22 cellular contexts compared by ENCODE assay signal in the genomic region with DNA sequence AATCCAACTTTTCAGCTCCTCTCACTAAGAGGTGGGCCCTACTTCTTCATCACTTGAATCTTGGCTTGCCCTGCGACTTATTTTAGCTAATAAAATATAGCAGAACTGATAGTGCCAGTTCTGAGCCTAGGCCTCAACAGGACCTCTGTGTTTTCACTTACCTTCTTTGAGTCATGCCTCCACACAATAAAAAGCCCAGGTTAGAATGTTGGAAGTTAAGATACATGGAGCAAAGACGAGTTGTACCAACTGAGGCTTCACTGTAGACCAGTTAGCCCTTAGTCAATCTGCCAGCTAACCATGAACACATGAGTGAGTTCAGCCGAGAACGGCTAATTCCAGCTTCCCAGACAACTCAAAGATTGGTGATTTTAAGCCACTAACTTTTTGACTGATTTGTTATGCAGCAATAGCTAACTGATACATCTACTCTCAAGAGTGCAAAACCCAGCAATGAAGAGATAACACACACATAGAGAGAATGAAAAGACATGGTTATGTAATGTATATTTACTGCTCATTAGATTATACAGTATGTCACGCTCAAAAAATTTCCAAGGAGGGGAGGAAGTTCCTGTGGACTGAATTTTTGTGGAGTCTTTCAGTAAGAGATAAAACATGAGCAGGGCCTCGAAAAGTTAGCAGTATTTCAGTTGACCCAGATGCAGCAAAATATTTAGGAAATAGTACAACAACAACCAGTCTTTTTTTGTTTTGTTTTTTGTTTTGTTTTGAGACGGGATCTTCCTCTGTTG.
DNase-seq lines count a peak whose midpoint lies in the region; ATAC-seq, FAIRE-seq and TF ChIP-seq lines count a peak whose summit lies in the region.
"Had no signal": no experiment of that assay in that cellular context is flagged by ENCODE, and none has a peak within 500 bp of the region (broad histone marks: within the 10 kb centered on the region; RNA-seq: fewer than 3 reads in every experiment).

No MANE protein-coding gene starts in this region.

- peaks cover 44% of the 10 kb centered on the region for H3K4me1 ChIP-seq in BE2C
- no peaks in the 10 kb centered on the region; a peak in 2 of 7 replicates for H3K4me1 ChIP-seq in H1 (replicated peaks in 1 of 4; ENCODE audit: control insufficient read depth in 3 of 4, insufficient read depth in 4 of 4, low read length in 3 of 4)
- no peaks in the 10 kb centered on the region for H3K4me1 ChIP-seq in Karpas-422 (ENCODE audit: low read length)
- H3K4me1 ChIP-seq: A549 had no signal

- H3K79me2 ChIP-seq in H1 (ENCODE audit: control insufficient read depth in 1 of 2, insufficient read depth in 2 of 2, low read length in 2 of 2) (no peaks in the 10 kb centered on the region), Karpas-422 (ENCODE audit: low read length) (no peaks in the 10 kb centered on the region)

- no peak overlapping the region for H3K4me2 ChIP-seq in H1 (ENCODE audit: insufficient read depth in 1 of 2, low read depth in 2 of 2, low read length in 2 of 2)
- H3K4me2 ChIP-seq in Karpas-422 (ENCODE audit: low read depth, low read length, poor library complexity, severe bottlenecking) = no peak overlapping the region
- H3K4me2 ChIP-seq: A549, BLaER1 had no signal

- no peak for TF ChIP-seq CTCF in BE2C (IDR thresholded peaks at IDR 0.05; ENCODE audit: low read depth, low read length)
- TF ChIP-seq CTCF in H1 (IDR thresholded peaks at IDR 0.05; ENCODE audit: control extremely low read depth in 1 of 3, insufficient read depth in 1 of 3, low read depth in 1 of 3, low read length in 3 of 3) = no peak

- H3K56ac ChIP-seq in H1 (replicated peaks; ENCODE audit: insufficient read length, low read depth, low read length) = no peak overlapping the region

- CTCF ChIA-PET in H1 (lab: Charles Lee; ENCODE audit: partially characterized antibody) = interaction anchor here (1.0 kb wide), 1 partner anchor 182 kb away, joined by 3 read pairs; no protein-coding TSS in a partner anchor

- H4K8ac ChIP-seq in H1 (ENCODE audit: extremely low read depth, insufficient read depth, low read length) = no peak overlapping the region

- FAIRE-seq in H1 (lab: Jason Lieb, UNC) (no peak), HTR-8/SVneo (lab: Jason Lieb, UNC) (no peak)
- FAIRE-seq: A549, D721Med, GM12878 had no signal

- no peak overlapping the region for H2AK5ac ChIP-seq in H1 (ENCODE audit: low read depth, low read length)

- no peak for TF ChIP-seq RAD21 in H1 (IDR thresholded peaks at IDR 0.05 in 1 of 2, conservative IDR thresholded peaks at IDR 0.05 in 1 of 2; ENCODE audit: low read depth in 2 of 2, low read length in 2 of 2)

- no peaks in the 10 kb centered on the region for H3K9me2 ChIP-seq in Karpas-422 (replicated peaks; ENCODE audit: insufficient read depth, low read length)

- H4K91ac ChIP-seq in H1 (replicated peaks; ENCODE audit: insufficient read length, low read length) = no peak overlapping the region

- H3K9me3 ChIP-seq in BE2C = peaks cover 37% of the 10 kb centered on the region
- H3K9me3 ChIP-seq in H1 (ENCODE audit: insufficient read depth in 2 of 2, low read depth in 1 of 2, low read length in 1 of 2) = peaks cover 4 to 5% of the 10 kb centered on the region in 2 experiments; a peak in 3 of 4 replicates
- H3K9me3 ChIP-seq in Karpas-422 (ENCODE audit: low read length) = no peaks in the 10 kb centered on the region
- H3K9me3 ChIP-seq: Caco-2 had no signal

- no peaks in the 10 kb centered on the region for H3K27me3 ChIP-seq in BE2C
- H3K27me3 ChIP-seq in H1 (replicated peaks in 1 of 4; ENCODE audit: control insufficient read depth in 3 of 4, extremely low read depth in 1 of 4, insufficient read depth in 3 of 4, low read length in 3 of 4) = no peaks in the 10 kb centered on the region
- H3K27me3 ChIP-seq in Karpas-422 (ENCODE audit: low read length) = no peaks in the 10 kb centered on the region
- H3K27me3 ChIP-seq: BLaER1 had no signal

- no peak overlapping the region for H2BK15ac ChIP-seq in H1 (ENCODE audit: low read length)

- TF ChIP-seq POLR2A in H1 (IDR thresholded peaks at IDR 0.05; ENCODE audit: control extremely low read depth in 1 of 2, low read depth in 2 of 2, low read length in 2 of 2) = no peak

- H3K79me1 ChIP-seq in H1 (ENCODE audit: low read depth, low read length) = no peaks in the 10 kb centered on the region

- TF ChIP-seq EP300 in H1 (IDR thresholded peaks at IDR 0.05; ENCODE audit: borderline replicate concordance in 1 of 2, low read depth in 2 of 2, low read length in 2 of 2) = no peak

- H3K36me3 ChIP-seq in BE2C (no peaks in the 10 kb centered on the region), H1 (ENCODE audit: control insufficient read depth in 2 of 4, insufficient read depth in 4 of 4, low read length in 3 of 4) (no peaks in the 10 kb centered on the region), Karpas-422 (ENCODE audit: insufficient read depth, low read length) (no peaks in the 10 kb centered on the region)
- H3K36me3 ChIP-seq: BLaER1 had no signal

- H4K5ac ChIP-seq in H1 (ENCODE audit: insufficient read length, low read depth, low read length) = no peak overlapping the region

- 94% methylated on average over 7 of the region's 7 CpGs; no CpG with 5 or more reads in 1 of the 2 experiments for WGBS in H1 (ENCODE audit: extremely low coverage in 1 of 2, insufficient coverage in 1 of 2, insufficient read length in 1 of 2, insufficient replicate concordance in 2 of 2, low coverage in 1 of 2, low lambda C conversion rate in 2 of 2, missing lambda C conversion rate in 1 of 2), 2 experiments

- H2BK20ac ChIP-seq in H1 (ENCODE audit: low read length) = no peak overlapping the region

- no peak overlapping the region for H3K14ac ChIP-seq in H1 (ENCODE audit: insufficient read length)

- H3K27ac ChIP-seq in H1 (ENCODE audit: low read depth, low read length) (no peak overlapping the region), Karpas-422 (ENCODE audit: low read length) (no peak overlapping the region)
- H3K27ac ChIP-seq: A549, BLaER1, C4-2B had no signal

- no peak for ATAC-seq in GM19328 (IDR thresholded peaks at IDR 0.05; ENCODE audit: unreplicated experiment)
- ATAC-seq: A549; CD8-positive, alpha-beta T cell; GM12878 had no signal

- DNase-seq in BE2C (peak; percentile 91), SK-N-DZ (ENCODE audit: low spot score) (peak; percentile 97), H1 (ENCODE audit: low read depth in 1 of 2, low spot score in 2 of 2) (no peak), Karpas-422 (no peak), HTR-8/SVneo (ENCODE audit: insufficient read length, low spot score) (no peak)
- DNase-seq: 8988T; Caco-2; CD4-positive, CD25-positive, alpha-beta regulatory T cell; CD8-positive, alpha-beta T cell; DMS 273 treated with DMSO at 0.1 percent for 48 hours; DMS79; EL; GDM1; GOT3; H7; HCEC 1CT had no signal

- H3K4me3 ChIP-seq in BE2C (ENCODE audit: low read depth, low read length) (no peak overlapping the region), H1 (ENCODE audit: extremely low read depth in 1 of 4, insufficient read depth in 2 of 4, low read depth in 3 of 4, low read length in 4 of 4) (no peak overlapping the region), Karpas-422 (ENCODE audit: low read length) (no peak overlapping the region)
- H3K4me3 ChIP-seq: A549, BLaER1, GM12878 had no signal

- no peak overlapping the region for H3K9ac ChIP-seq in H1 (replicated peaks in 1 of 4; ENCODE audit: extremely low read depth in 1 of 4, low read depth in 3 of 4, low read length in 3 of 4)
- H3K9ac ChIP-seq in Karpas-422 (ENCODE audit: low read length) = no peak overlapping the region
- H3K9ac ChIP-seq: BLaER1 had no signal

- H4K20me1 ChIP-seq in H1 (replicated peaks in 1 of 2; ENCODE audit: control insufficient read depth in 1 of 2, insufficient read depth in 2 of 2, low read length in 2 of 2) (no peaks in the 10 kb centered on the region), Karpas-422 (ENCODE audit: insufficient read depth, low read depth, low read length) (no peaks in the 10 kb centered on the region)
- H4K20me1 ChIP-seq: BLaER1 had no signal

- no peak overlapping the region for H2BK12ac ChIP-seq in H1 (ENCODE audit: low read depth, low read length)

- H3K23ac ChIP-seq in H1 (ENCODE audit: insufficient read length) = no peak overlapping the region

- no peak overlapping the region for H2BK120ac ChIP-seq in H1 (replicated peaks; ENCODE audit: low read depth, low read length)

- POLR2A ChIA-PET in H1 (lab: Charles Lee; ENCODE audit: partially characterized antibody) = no interaction called here

- no peaks in the 10 kb centered on the region for H3K23me2 ChIP-seq in H1 (ENCODE audit: low read depth, low read length)

- H2AFZ ChIP-seq in H1 (ENCODE audit: low read length) = no peak overlapping the region
- H2AFZ ChIP-seq in Karpas-422 (ENCODE audit: low read length) = no peak overlapping the region

- no peak overlapping the region for H3K18ac ChIP-seq in H1 (ENCODE audit: extremely low read depth, low read length)

- H3K4ac ChIP-seq in H1 (replicated peaks; ENCODE audit: insufficient read length, low read depth, low read length) = no peak overlapping the region

- no peak overlapping the region for H2BK5ac ChIP-seq in H1 (ENCODE audit: low read depth, low read length)

TF ChIP-seq in H1, 55 proteins besides CTCF, POLR2A, EP300 and RAD21:
- TF ChIP-seq RXRA (IDR thresholded peaks at IDR 0.05; ENCODE audit: insufficient read depth, low read depth, low read length) = no peak
- TF ChIP-seq KDM1A (IDR thresholded peaks at IDR 0.05; ENCODE audit: borderline replicate concordance, low read length) = 0 out of 2 replicates have a peak, but pooled peaks have one; percentile 35
- no peak for TF ChIP-seq PHF8 (conservative IDR thresholded peaks at IDR 0.05; ENCODE audit: low read depth, low read length)
- TF ChIP-seq SIX5 (IDR thresholded peaks at IDR 0.05; ENCODE audit: low read depth, low read length) = no peak
- TF ChIP-seq POLR2AphosphoS5 (IDR thresholded peaks at IDR 0.05; ENCODE audit: low read depth, low read length) = no peak
- no peak for TF ChIP-seq TBP (IDR thresholded peaks at IDR 0.05; ENCODE audit: low read depth, low read length)
TF ChIP-seq in H1: peak in this region for 1.

Comparison
In these comparisons a context has a peak if more than half of its experiments do, and no peak if none do; other contexts are left out.
1. DNase-seq: peak in BE2C (single experiment) and SK-N-DZ (single experiment); none in H1 (0 of 2), Karpas-422 (single experiment) and HTR-8/SVneo (single experiment).